11 cellular contexts compared by ENCODE assay signal in the genomic region with DNA sequence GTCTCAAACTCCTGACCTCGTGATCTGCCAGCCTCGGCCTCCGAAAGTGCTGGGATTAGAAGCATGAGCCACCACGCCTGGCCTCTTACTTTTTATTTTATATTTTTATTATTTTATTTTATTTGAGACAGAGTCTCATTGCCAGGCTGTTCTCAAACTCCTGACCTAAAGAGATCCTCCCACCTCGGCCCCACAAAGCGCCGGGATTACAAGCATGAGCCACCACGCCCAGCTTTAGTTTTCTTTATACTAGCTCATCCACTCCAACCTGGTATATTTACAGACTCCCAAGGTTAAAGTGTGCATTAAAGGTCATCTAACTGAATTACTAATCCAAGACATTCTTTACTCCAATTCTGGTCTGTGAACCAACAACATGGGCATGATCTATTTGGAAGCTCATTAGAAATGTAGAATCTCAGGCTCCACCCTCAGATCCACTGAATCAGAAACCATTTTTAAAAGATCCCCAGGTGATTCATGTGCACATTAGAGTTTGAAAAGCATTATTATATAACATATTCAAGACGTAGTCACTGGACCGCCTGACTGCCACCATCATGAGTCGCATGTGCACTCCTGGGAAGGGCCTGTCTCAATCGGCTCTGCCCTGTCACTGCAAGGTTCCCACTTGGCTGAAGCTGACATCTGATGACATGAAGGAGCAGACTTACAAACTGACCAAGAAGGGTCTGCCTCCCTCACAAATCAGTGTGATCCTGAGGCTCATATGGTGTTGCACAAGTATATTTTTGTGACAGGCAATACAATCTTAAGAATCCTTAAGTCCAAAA. TPM values are rescaled to one million over a fixed set of nuclear protein-coding genes. Genes with fewer than 3 reads are reported as not detected.
A peak's percentile ranks its signal among the peaks of the same experiment; 100 is the strongest.
DNase-seq lines count a peak whose midpoint lies in the region; ATAC-seq, FAIRE-seq and TF ChIP-seq lines count a peak whose summit lies in the region.
"Had no signal": no experiment of that assay in that cellular context is flagged by ENCODE, and none has a peak within 500 bp of the region (broad histone marks: within the 10 kb centered on the region; RNA-seq: fewer than 3 reads in every experiment).

No MANE protein-coding gene starts in this region.

- peaks cover 1% of the 10 kb centered on the region; the same call in 1 of the 2 replicates for H3K36me3 ChIP-seq in RWPE2 (ENCODE audit: low read depth)
- H3K36me3 ChIP-seq: SJSA1 had no signal

- peaks cover 31% of the 10 kb centered on the region for H3K4me1 ChIP-seq in RWPE2 (ENCODE audit: insufficient read depth, poor library complexity, severe bottlenecking)

- DNase-seq in ELR (ENCODE audit: low read depth) (peak; percentile 84), RWPE2 (ENCODE audit: low spot score) (no peak), foreskin fibroblast (peak; percentile 29 to 44), GM12891 (ENCODE audit: insufficient read length, low spot score) (no peak), inferior parietal cortex (ENCODE audit: extremely low spot score) (no peak)
- DNase-seq: NCI-H1694 treated with DMSO at 0.1 percent for 48 hours had no signal

- no peak for TF ChIP-seq POLR2A in GM12891 (IDR thresholded peaks at IDR 0.05; ENCODE audit: low read depth, low read length)

- no peaks in the 10 kb centered on the region for H3K27me3 ChIP-seq in RWPE2 (ENCODE audit: insufficient read depth, poor library complexity, severe bottlenecking)
- H3K27me3 ChIP-seq: SJSA1 had no signal

- H3K27ac ChIP-seq in RWPE2 (ENCODE audit: poor library complexity, severe bottlenecking) = peak overlapping the region; percentile 59
- peak overlapping the region in 20 of 21 experiments; percentile 4 to 80 (median 64) for H3K27ac ChIP-seq in skin epidermis
- H3K27ac ChIP-seq: parathyroid adenoma, SJSA1 had no signal

- TF ChIP-seq CTCF in RWPE2 (IDR thresholded peaks at IDR 0.05; ENCODE audit: poor library complexity, severe bottlenecking) = no peak
- no peak for TF ChIP-seq CTCF in foreskin fibroblast (IDR thresholded peaks at IDR 0.05; ENCODE audit: low read depth, low read length)

- no peak for FAIRE-seq in GM12891 (lab: Jason Lieb, UNC)

- H3K9me3 ChIP-seq in RWPE2 (ENCODE audit: severe bottlenecking) = no peaks in the 10 kb centered on the region
- H3K9me3 ChIP-seq: SJSA1 had no signal

- H3K4me3 ChIP-seq in RWPE2 (ENCODE audit: severe bottlenecking) = no peak overlapping the region
- peak overlapping the region; percentile 7 to 29 for H3K4me3 ChIP-seq in foreskin fibroblast (ENCODE audit: low read depth in 1 of 2, low read length in 2 of 2)
- H3K4me3 ChIP-seq in skin epidermis = no peak overlapping the region
- H3K4me3 ChIP-seq: SJSA1 had no signal

- ATAC-seq in RWPE2 (ENCODE audit: low read depth) (peak; percentile 71), GM18909 (IDR thresholded peaks at IDR 0.05; ENCODE audit: poor library complexity, unreplicated experiment) (no peak), GM19452 (IDR thresholded peaks at IDR 0.05; ENCODE audit: unreplicated experiment) (no peak)

TF ChIP-seq in GM12891, 5 proteins besides CTCF, POLR2A, EP300 and RAD21:
- TF ChIP-seq PAX5 (IDR thresholded peaks at IDR 0.05; ENCODE audit: insufficient read depth, low read length, severe bottlenecking) = no peak

RNA-seq across cellular contexts. Expression of a gene that starts 26.6 kb away (rescaled TPM):
- 4.9 TPM for polyA plus RNA-seq in GM12891 (2012; ENCODE audit: low read depth, missing spikeins)

RNA-seq across cellular contexts. Expression of a gene that starts 39.9 kb away (rescaled TPM):
- 6.9 TPM for polyA plus RNA-seq in GM12891 (2012; ENCODE audit: low read depth, missing spikeins)

Comparison
In these comparisons a context has a peak if more than half of its experiments do, and no peak if none do; other contexts are left out.
1. DNase-seq: peak in ELR (single experiment) and foreskin fibroblast (2 of 2); none in RWPE2 (single experiment), GM12891 (single experiment) and inferior parietal cortex (single experiment).
2. H3K4me3 ChIP-seq: peak in foreskin fibroblast (2 of 2); none in RWPE2 (single experiment) and skin epidermis (0 of 7).